ENCODE assay signal across 14 cellular contexts in the genomic region with DNA sequence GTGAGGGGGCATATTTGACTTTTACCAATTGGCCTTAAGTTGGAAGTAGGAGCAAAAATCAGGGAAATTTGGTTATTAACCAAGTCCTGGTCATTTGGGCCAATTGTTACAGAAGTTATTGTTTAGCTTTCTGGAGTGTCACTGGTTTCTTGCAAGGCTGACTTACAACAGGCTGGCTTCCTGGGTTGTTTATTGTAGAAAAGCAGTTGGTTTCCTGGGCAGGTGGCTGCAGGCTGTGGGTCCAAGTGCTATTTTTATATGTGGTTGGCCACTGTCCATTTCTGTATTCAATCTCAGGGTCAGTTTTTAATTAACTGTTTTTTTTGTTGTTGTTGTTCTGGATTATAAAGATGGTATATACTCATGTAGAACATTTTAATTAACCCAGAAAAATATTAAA.
"Had no signal": no experiment of that assay in that cellular context is flagged by ENCODE, and none has a peak within 500 bp of the region (broad histone marks: within the 10 kb centered on the region; RNA-seq: fewer than 3 reads in every experiment).

No MANE protein-coding gene starts in this region.

- H3K27ac ChIP-seq: adrenal gland, gastroesophageal sphincter, right lobe of liver had no signal

- H3K27me3 ChIP-seq: adrenal gland, right lobe of liver had no signal

- H3K9me3 Mint-ChIP-seq: activated CD4-positive, alpha-beta memory T cell treated with anti-CD3 and anti-CD28 coated beads, Interleukin-2, amount 10 ng/mL, durations not matched to agents 7 days and 5 days; activated naive CD4-positive, alpha-beta T cell treated with anti-CD3 and anti-CD28 coated beads, Interleukin-2, amount 50 U/mL, for 24 hours; activated T-cell treated with anti-CD3 and anti-CD28 coated beads, Interleukin-2, amount 50 U/mL, for 4 hours; mesothelial cell of epicardium; neural crest cell; stimulated activated naive CD8-positive, alpha-beta T cell treated with anti-CD3 and anti-CD28 coated beads, Interleukin-15, Interleukin-2, amounts not matched to agents 100 ng/mL and 50 ng/mL, for 24 hours; type B pancreatic cell had no signal

- H3K36me3 Mint-ChIP-seq: activated naive CD4-positive, alpha-beta T cell treated with anti-CD3 and anti-CD28 coated beads, Interleukin-2, amount 50 U/mL, for 24 hours; mesothelial cell of epicardium; type B pancreatic cell had no signal

- H3K4me1 Mint-ChIP-seq: activated CD4-positive, alpha-beta memory T cell treated with anti-CD3 and anti-CD28 coated beads, Interleukin-2, amount 10 ng/mL, durations not matched to agents 7 days and 5 days; activated naive CD4-positive, alpha-beta T cell treated with anti-CD3 and anti-CD28 coated beads, Interleukin-2, amount 50 U/mL, for 24 hours; mesothelial cell of epicardium; neural crest cell had no signal

- H3K36me3 ChIP-seq: adrenal gland, gastroesophageal sphincter, right lobe of liver had no signal

- H3K4me3 Mint-ChIP-seq: activated CD4-positive, alpha-beta memory T cell treated with anti-CD3 and anti-CD28 coated beads, Interleukin-2, amount 10 ng/mL, durations not matched to agents 7 days and 5 days; activated naive CD4-positive, alpha-beta T cell treated with anti-CD3 and anti-CD28 coated beads, Interleukin-2, amount 50 U/mL, for 24 hours; activated T-cell treated with anti-CD3 and anti-CD28 coated beads, Interleukin-2, amount 50 U/mL, for 4 hours; mesothelial cell of epicardium; neural crest cell; stimulated activated naive CD8-positive, alpha-beta T cell treated with anti-CD3 and anti-CD28 coated beads, Interleukin-15, Interleukin-2, amounts not matched to agents 100 ng/mL and 50 ng/mL, for 24 hours; type B pancreatic cell had no signal

- DNase-seq: activated CD4-positive, alpha-beta memory T cell treated with anti-CD3 and anti-CD28 coated beads, Interleukin-2, amount 10 ng/mL, durations not matched to agents 7 days and 5 days; activated CD4-positive, alpha-beta T cell treated with anti-CD3 and anti-CD28 coated beads for 4 hours; activated effector memory CD4-positive, alpha-beta T cell treated with Interleukin-2 at 50 U/mL for 16 hours; activated T-cell treated with anti-CD3 and anti-CD28 coated beads, Interleukin-2, amount 50 U/mL, for 4 hours; adrenal gland; left colon; right lobe of liver had no signal

- H3K4me3 ChIP-seq: adrenal gland, gastroesophageal sphincter, lung, right lobe of liver had no signal

- ATAC-seq: activated T-cell treated with anti-CD3 and anti-CD28 coated beads, Interleukin-2, amount 50 U/mL, for 4 hours; gastroesophageal sphincter; left colon; right lobe of liver had no signal

- H3K9me3 ChIP-seq: adrenal gland, gastroesophageal sphincter, right lobe of liver had no signal

- H3K27ac Mint-ChIP-seq: activated CD4-positive, alpha-beta memory T cell treated with anti-CD3 and anti-CD28 coated beads, Interleukin-2, amount 10 ng/mL, durations not matched to agents 7 days and 5 days; activated naive CD4-positive, alpha-beta T cell treated with anti-CD3 and anti-CD28 coated beads, Interleukin-2, amount 50 U/mL, for 24 hours; mesothelial cell of epicardium; stimulated activated naive CD8-positive, alpha-beta T cell treated with anti-CD3 and anti-CD28 coated beads, Interleukin-15, Interleukin-2, amounts not matched to agents 100 ng/mL and 50 ng/mL, for 24 hours; type B pancreatic cell had no signal

- H3K4me1 ChIP-seq: adrenal gland, gastroesophageal sphincter, right lobe of liver had no signal
